20 cellular contexts compared by ENCODE assay signal in genomic region chr2:231288535-231289078, GRCh38.
"Had no signal": no experiment of that assay in that cellular context is flagged by ENCODE, and none has a peak within 500 bp of the region (broad histone marks: within the 10 kb centered on the region; RNA-seq: fewer than 3 reads in every experiment).

No MANE protein-coding gene starts in this region.

- H3K9me3 ChIP-seq: psoas muscle had no signal

- H3K4me3 ChIP-seq: neural progenitor cell, psoas muscle had no signal

- H3K4me1 ChIP-seq: neural progenitor cell, parathyroid adenoma, psoas muscle had no signal

- H2AFZ ChIP-seq: neural progenitor cell, parathyroid adenoma had no signal

- H3K4me2 ChIP-seq: neural progenitor cell had no signal

- H3K27me3 ChIP-seq: foreskin keratinocyte, neural progenitor cell had no signal

- H3K27ac Mint-ChIP-seq: natural killer cell treated with Interleukin-12 subunit alpha and Interleukin-12 subunit beta and Interleukin-15 and Interleukin-18, amount 100 ng/mL, for 72 hours; neural progenitor cell; type B pancreatic cell had no signal

- H3K4me3 Mint-ChIP-seq: natural killer cell treated with Interleukin-12 subunit alpha and Interleukin-12 subunit beta and Interleukin-15 and Interleukin-18, amount 100 ng/mL, for 72 hours; neural progenitor cell; type B pancreatic cell had no signal

- H3K36me3 ChIP-seq: neural progenitor cell had no signal

- FAIRE-seq: colon, islet of Langerhans, urothelium cell line had no signal

- H3K9ac ChIP-seq: neural progenitor cell, parathyroid adenoma had no signal

- H3K27me3 Mint-ChIP-seq: natural killer cell treated with Interleukin-12 subunit alpha and Interleukin-12 subunit beta and Interleukin-15 and Interleukin-18, amount 100 ng/mL, for 72 hours; type B pancreatic cell had no signal

- ATAC-seq: left lobe of liver; natural killer cell treated with Interleukin-12 subunit alpha and Interleukin-12 subunit beta and Interleukin-15 and Interleukin-18, amount 100 ng/mL, for 72 hours; psoas muscle; sciatic nerve had no signal

- H3K27ac ChIP-seq: foreskin keratinocyte, neural progenitor cell, parathyroid adenoma, psoas muscle had no signal

- DNase-seq: cerebellar nuclear complex; erythroblast; foreskin keratinocyte; hippocampal formation; kidney glomerular epithelial cell; mammary epithelial cell; nucleus accumbens; psoas muscle; retina; stimulated activated CD4-positive, alpha-beta T cell treated with anti-CD3 and anti-CD28 coated beads, Interleukin-2, amount 100 ng/mL, for 24 hours; stimulated activated naive CD4-positive, alpha-beta T cell had no signal

- H3K9me3 Mint-ChIP-seq: natural killer cell treated with Interleukin-12 subunit alpha and Interleukin-12 subunit beta and Interleukin-15 and Interleukin-18, amount 100 ng/mL, for 72 hours; neural progenitor cell; type B pancreatic cell had no signal

- H3K36me3 Mint-ChIP-seq: natural killer cell treated with Interleukin-12 subunit alpha and Interleukin-12 subunit beta and Interleukin-15 and Interleukin-18, amount 100 ng/mL, for 72 hours had no signal

- H3K79me2 ChIP-seq: parathyroid adenoma had no signal
